26 cellular contexts compared by ENCODE assay signal in genomic region chr20:57986776-57987175, GRCh38.
"Had no signal": no experiment of that assay in that cellular context is flagged by ENCODE, and none has a peak within 500 bp of the region (broad histone marks: within the 10 kb centered on the region; RNA-seq: fewer than 3 reads in every experiment).

No MANE protein-coding gene starts in this region.

- H3K36me3 ChIP-seq: left lung, lower lobe of right lung, neural progenitor cell, right atrium auricular region, stomach, thyroid gland, upper lobe of left lung had no signal

- H3K27ac ChIP-seq: foreskin keratinocyte, left lung, lower lobe of right lung, neural progenitor cell, parathyroid adenoma, right atrium auricular region, stomach, thyroid gland, upper lobe of left lung had no signal

- H3K9me3 ChIP-seq: left lung, lower lobe of right lung, right atrium auricular region, stomach, thyroid gland, upper lobe of left lung had no signal

- H3K4me3 ChIP-seq: left lung, lower lobe of right lung, neural progenitor cell, right atrium auricular region, stomach, thyroid gland, upper lobe of left lung had no signal

- DNase-seq: activated CD4-positive, alpha-beta memory T cell treated with anti-CD3 and anti-CD28 coated beads for 36 hours; activated CD4-positive, alpha-beta T cell treated with anti-CD3 and anti-CD28 coated beads, Interleukin-2, amount 10 ng/mL, durations not matched to agents 24 days and 14 days; activated CD4-positive, CD25-positive, alpha-beta regulatory T cell treated with anti-CD3 and anti-CD28 coated beads, Interleukin-2, amount 50 U/mL, for 72 hours; activated CD8-positive, alpha-beta memory T cell treated with anti-CD3 and anti-CD28 coated beads, Interleukin-2, amount 50 U/mL, for 4 hours; activated gamma-delta T cell; activated naive CD4-positive, alpha-beta T cell treated with anti-CD3 and anti-CD28 coated beads, Interleukin-2, amount 10 ng/mL, durations not matched to agents 7 days and 5 days; activated naive CD8-positive, alpha-beta T cell treated with anti-CD3 and anti-CD28 coated beads, Interleukin-2, amount 10 ng/mL, durations not matched to agents 7 days and 5 days; activated T-cell treated with anti-CD3 and anti-CD28 coated beads, Interleukin-2, amount 50 U/mL, for 1 hour; central memory CD4-positive, alpha-beta T cell; endodermal cell; foreskin keratinocyte; left lung; lower lobe of right lung; mesenchymal stem cell; natural killer cell; occipital lobe; stimulated activated CD4-positive, alpha-beta T cell treated with anti-CD3 and anti-CD28 coated beads, Interleukin-15, amount 100 ng/mL, for 24 hours; stimulated activated CD4-positive, alpha-beta T cell treated with anti-CD3 and anti-CD28 coated beads, Interleukin-2, amount 100 ng/mL, for 24 hours; stimulated activated naive B cell treated with anti-CD40 and anti-IgM and Interleukin-4, amounts not matched to agents 10 μg/mL and 1 μg/mL and 100 μg/mL, for 72 hours; stomach; thyroid gland; upper lobe of left lung had no signal

- H3K4me1 ChIP-seq: left lung, lower lobe of right lung, neural progenitor cell, parathyroid adenoma, thyroid gland, upper lobe of left lung had no signal

- H3K27me3 ChIP-seq: foreskin keratinocyte, left lung, neural progenitor cell, right atrium auricular region, thyroid gland, upper lobe of left lung had no signal

- ATAC-seq: esophagus mucosa; foreskin keratinocyte; left lung; lower lobe of right lung; natural killer cell; stimulated activated naive B cell treated with anti-CD40 and anti-IgM and Interleukin-4, amounts not matched to agents 10 μg/mL and 1 μg/mL and 100 μg/mL, for 72 hours had no signal
